ENCODE assay signal across 20 cellular contexts in the genomic region with DNA sequence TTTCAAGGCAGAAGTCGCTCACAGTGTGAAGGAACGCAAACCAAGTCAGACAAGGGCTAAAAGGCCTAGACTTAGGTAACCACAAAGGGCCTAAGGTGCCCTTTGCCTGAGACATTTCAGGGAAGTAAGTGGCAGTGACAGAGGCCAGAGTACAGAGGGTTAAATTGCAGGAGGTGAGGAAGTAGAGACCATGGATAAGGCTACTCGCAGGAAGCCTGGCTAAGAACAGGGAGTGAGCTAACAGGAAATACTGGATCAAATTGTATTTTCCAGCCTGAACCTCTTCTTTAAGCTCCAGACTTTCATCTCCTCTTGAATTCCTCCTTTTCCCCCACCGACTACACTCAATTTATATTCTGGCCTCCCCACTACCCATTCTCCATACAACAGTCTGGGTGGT.
"Had no signal": no experiment of that assay in that cellular context is flagged by ENCODE, and none has a peak within 500 bp of the region (broad histone marks: within the 10 kb centered on the region; RNA-seq: fewer than 3 reads in every experiment).

No MANE protein-coding gene starts in this region.

- H3K4me1 Mint-ChIP-seq: activated CD4-positive, alpha-beta T cell treated with anti-CD3 and anti-CD28 coated beads, Interleukin-2, amount 10 ng/mL, durations not matched to agents 24 days and 14 days had no signal

- H3K4me1 ChIP-seq: pancreas had no signal

- H3K36me3 Mint-ChIP-seq: brain had no signal

- ATAC-seq: activated CD8-positive, alpha-beta T cell treated with anti-CD3 and anti-CD28 coated beads, Interleukin-2, amount 10 ng/mL, durations not matched to agents 7 days and 5 days; effector memory CD8-positive, alpha-beta T cell; lower lobe of right lung; naive thymus-derived CD4-positive, alpha-beta T cell; pancreas had no signal

- H3K9me3 ChIP-seq: lower lobe of right lung, pancreas, suprapubic skin had no signal

- H3K27me3 ChIP-seq: pancreas, suprapubic skin had no signal

- H3K4me3 ChIP-seq: lower lobe of right lung, pancreas, skin epidermis, suprapubic skin had no signal

- H3K36me3 ChIP-seq: lower lobe of right lung, pancreas, suprapubic skin had no signal

- H3K27me3 Mint-ChIP-seq: activated CD4-positive, alpha-beta T cell treated with anti-CD3 and anti-CD28 coated beads, Interleukin-2, amount 10 ng/mL, durations not matched to agents 24 days and 14 days; activated naive CD8-positive, alpha-beta T cell treated with anti-CD3 and anti-CD28 coated beads for 36 hours; brain; effector memory CD8-positive, alpha-beta T cell; naive thymus-derived CD4-positive, alpha-beta T cell had no signal

- H3K9me3 Mint-ChIP-seq: activated CD4-positive, alpha-beta T cell treated with anti-CD3 and anti-CD28 coated beads, Interleukin-2, amount 10 ng/mL, durations not matched to agents 24 days and 14 days; activated naive CD8-positive, alpha-beta T cell treated with anti-CD3 and anti-CD28 coated beads for 36 hours; activated T-helper 1 cell treated with anti-CD3 and anti-CD28 coated beads, Interleukin-12 subunit alpha, Interleukin-12 subunit beta, Interleukin-2, Interleukin-4 antibody, amounts not matched to agents 30 ng/mL and 10 ng/mL and 1 ng/mL, durations not matched to agents 14 hours and 24 hours and 36 hours; brain; dendritic cell treated with granulocyte-macrophage colony-stimulating factor and Interleukin-4, amounts not matched to agents 40 ng/mL and 50 ng/mL, for 4 days; effector memory CD8-positive, alpha-beta T cell; naive thymus-derived CD4-positive, alpha-beta T cell had no signal

- DNase-seq: activated CD4-positive, alpha-beta T cell treated with anti-CD3 and anti-CD28 coated beads, Interleukin-2, amount 10 ng/mL, durations not matched to agents 24 days and 14 days; activated CD4-positive, CD25-positive, alpha-beta regulatory T cell; activated CD8-positive, alpha-beta memory T cell treated with anti-CD3 and anti-CD28 coated beads, Interleukin-2, amount 50 U/mL, for 4 hours; activated CD8-positive, alpha-beta T cell treated with anti-CD3 and anti-CD28 coated beads, Interleukin-2, amount 10 ng/mL, durations not matched to agents 7 days and 5 days; activated naive CD8-positive, alpha-beta T cell treated with anti-CD3 and anti-CD28 coated beads for 36 hours; amygdala; effector memory CD8-positive, alpha-beta T cell; kidney glomerular epithelial cell; lower lobe of right lung; naive thymus-derived CD4-positive, alpha-beta T cell; pancreas; stimulated activated CD4-positive, alpha-beta T cell treated with anti-CD3 and anti-CD28 coated beads, Interleukin-4, amount 100 ng/mL, for 24 hours; stimulated activated naive CD4-positive, alpha-beta T cell treated with Interleukin-2 at 50 U/mL for 16 hours; SW 1271; trophoblast cell had no signal

- H3K27ac Mint-ChIP-seq: activated CD4-positive, alpha-beta T cell treated with anti-CD3 and anti-CD28 coated beads, Interleukin-2, amount 10 ng/mL, durations not matched to agents 24 days and 14 days; activated CD8-positive, alpha-beta T cell treated with anti-CD3 and anti-CD28 coated beads, Interleukin-2, amount 10 ng/mL, durations not matched to agents 7 days and 5 days; activated naive CD8-positive, alpha-beta T cell treated with anti-CD3 and anti-CD28 coated beads for 36 hours; activated T-helper 1 cell treated with anti-CD3 and anti-CD28 coated beads, Interleukin-12 subunit alpha, Interleukin-12 subunit beta, Interleukin-2, Interleukin-4 antibody, amounts not matched to agents 30 ng/mL and 10 ng/mL and 1 ng/mL, durations not matched to agents 14 hours and 24 hours and 36 hours; dendritic cell treated with granulocyte-macrophage colony-stimulating factor and Interleukin-4, amounts not matched to agents 40 ng/mL and 50 ng/mL, for 4 days; effector memory CD8-positive, alpha-beta T cell had no signal

- H3K4me3 Mint-ChIP-seq: activated CD4-positive, alpha-beta T cell treated with anti-CD3 and anti-CD28 coated beads, Interleukin-2, amount 10 ng/mL, durations not matched to agents 24 days and 14 days; activated CD8-positive, alpha-beta T cell treated with anti-CD3 and anti-CD28 coated beads, Interleukin-2, amount 10 ng/mL, durations not matched to agents 7 days and 5 days; activated naive CD8-positive, alpha-beta T cell treated with anti-CD3 and anti-CD28 coated beads for 36 hours; activated T-helper 1 cell treated with anti-CD3 and anti-CD28 coated beads, Interleukin-12 subunit alpha, Interleukin-12 subunit beta, Interleukin-2, Interleukin-4 antibody, amounts not matched to agents 30 ng/mL and 10 ng/mL and 1 ng/mL, durations not matched to agents 14 hours and 24 hours and 36 hours; brain; dendritic cell treated with granulocyte-macrophage colony-stimulating factor and Interleukin-4, amounts not matched to agents 40 ng/mL and 50 ng/mL, for 4 days; effector memory CD8-positive, alpha-beta T cell; naive thymus-derived CD4-positive, alpha-beta T cell had no signal

- H3K27ac ChIP-seq: lower lobe of right lung, pancreas, suprapubic skin had no signal
